In the genomic region with DNA sequence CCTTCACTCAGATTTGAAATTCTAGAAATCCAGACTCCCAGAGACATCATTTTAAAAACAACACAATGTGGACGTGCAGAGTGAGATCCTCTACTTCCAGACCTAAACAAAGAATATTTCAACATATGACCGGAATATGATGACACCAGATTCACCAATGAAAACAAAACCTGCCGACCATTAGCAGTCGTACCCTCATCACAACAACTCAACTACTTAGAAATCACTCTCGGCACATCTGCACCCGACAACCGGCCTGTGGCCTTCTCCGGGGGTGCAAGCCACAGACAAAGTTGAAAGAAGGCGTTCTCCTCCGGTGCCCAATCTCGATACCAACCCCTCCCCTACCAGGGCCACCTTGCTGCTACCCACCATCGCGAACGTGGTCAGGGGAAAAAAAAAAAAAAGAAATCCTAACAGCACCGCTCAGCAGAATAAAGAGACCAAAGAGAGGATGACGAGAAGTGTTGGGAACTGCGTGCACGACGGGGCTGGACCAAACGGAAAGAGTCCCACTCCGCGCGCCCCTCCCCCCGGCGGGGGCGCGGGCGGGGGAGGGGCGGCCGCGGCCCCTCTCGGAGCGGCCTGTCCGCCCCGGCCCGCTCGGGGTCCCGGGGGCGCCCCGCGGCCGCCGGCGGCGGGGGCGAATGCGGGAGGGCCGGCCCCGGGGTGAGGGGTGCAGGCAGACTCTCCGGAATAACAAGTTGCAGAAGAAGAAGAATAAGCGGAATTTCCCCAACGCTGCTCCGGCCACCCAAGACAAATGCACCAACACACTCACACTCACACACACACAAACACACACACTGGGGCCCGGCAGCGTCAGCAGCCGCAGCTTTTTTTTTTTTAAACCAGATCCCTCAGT, we compare ENCODE assay signal across 1 cellular context.
TF ChIP-seq lines count a peak whose summit lies in the region.

No MANE protein-coding gene starts in this region.

TF ChIP-seq in K562, 482 proteins besides CTCF, POLR2A, EP300 and RAD21 (continued from another document and continues in another):
- TF ChIP-seq, protein P1, sequence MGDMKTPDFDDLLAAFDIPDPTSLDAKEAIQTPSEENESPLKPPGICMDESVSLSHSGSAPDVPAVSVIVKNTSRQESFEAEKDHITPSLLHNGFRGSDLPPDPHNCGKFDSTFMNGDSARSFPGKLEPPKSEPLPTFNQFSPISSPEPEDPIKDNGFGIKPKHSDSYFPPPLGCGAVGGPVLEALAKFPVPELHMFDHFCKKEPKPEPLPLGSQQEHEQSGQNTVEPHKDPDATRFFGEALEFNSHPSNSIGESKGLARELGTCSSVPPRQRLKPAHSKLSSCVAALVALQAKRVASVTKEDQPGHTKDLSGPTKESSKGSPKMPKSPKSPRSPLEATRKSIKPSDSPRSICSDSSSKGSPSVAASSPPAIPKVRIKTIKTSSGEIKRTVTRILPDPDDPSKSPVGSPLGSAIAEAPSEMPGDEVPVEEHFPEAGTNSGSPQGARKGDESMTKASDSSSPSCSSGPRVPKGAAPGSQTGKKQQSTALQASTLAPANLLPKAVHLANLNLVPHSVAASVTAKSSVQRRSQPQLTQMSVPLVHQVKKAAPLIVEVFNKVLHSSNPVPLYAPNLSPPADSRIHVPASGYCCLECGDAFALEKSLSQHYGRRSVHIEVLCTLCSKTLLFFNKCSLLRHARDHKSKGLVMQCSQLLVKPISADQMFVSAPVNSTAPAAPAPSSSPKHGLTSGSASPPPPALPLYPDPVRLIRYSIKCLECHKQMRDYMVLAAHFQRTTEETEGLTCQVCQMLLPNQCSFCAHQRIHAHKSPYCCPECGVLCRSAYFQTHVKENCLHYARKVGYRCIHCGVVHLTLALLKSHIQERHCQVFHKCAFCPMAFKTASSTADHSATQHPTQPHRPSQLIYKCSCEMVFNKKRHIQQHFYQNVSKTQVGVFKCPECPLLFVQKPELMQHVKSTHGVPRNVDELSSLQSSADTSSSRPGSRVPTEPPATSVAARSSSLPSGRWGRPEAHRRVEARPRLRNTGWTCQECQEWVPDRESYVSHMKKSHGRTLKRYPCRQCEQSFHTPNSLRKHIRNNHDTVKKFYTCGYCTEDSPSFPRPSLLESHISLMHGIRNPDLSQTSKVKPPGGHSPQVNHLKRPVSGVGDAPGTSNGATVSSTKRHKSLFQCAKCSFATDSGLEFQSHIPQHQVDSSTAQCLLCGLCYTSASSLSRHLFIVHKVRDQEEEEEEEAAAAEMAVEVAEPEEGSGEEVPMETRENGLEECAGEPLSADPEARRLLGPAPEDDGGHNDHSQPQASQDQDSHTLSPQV (IDR thresholded peaks at IDR 0.05) = no peak
- TF ChIP-seq, protein P2, sequence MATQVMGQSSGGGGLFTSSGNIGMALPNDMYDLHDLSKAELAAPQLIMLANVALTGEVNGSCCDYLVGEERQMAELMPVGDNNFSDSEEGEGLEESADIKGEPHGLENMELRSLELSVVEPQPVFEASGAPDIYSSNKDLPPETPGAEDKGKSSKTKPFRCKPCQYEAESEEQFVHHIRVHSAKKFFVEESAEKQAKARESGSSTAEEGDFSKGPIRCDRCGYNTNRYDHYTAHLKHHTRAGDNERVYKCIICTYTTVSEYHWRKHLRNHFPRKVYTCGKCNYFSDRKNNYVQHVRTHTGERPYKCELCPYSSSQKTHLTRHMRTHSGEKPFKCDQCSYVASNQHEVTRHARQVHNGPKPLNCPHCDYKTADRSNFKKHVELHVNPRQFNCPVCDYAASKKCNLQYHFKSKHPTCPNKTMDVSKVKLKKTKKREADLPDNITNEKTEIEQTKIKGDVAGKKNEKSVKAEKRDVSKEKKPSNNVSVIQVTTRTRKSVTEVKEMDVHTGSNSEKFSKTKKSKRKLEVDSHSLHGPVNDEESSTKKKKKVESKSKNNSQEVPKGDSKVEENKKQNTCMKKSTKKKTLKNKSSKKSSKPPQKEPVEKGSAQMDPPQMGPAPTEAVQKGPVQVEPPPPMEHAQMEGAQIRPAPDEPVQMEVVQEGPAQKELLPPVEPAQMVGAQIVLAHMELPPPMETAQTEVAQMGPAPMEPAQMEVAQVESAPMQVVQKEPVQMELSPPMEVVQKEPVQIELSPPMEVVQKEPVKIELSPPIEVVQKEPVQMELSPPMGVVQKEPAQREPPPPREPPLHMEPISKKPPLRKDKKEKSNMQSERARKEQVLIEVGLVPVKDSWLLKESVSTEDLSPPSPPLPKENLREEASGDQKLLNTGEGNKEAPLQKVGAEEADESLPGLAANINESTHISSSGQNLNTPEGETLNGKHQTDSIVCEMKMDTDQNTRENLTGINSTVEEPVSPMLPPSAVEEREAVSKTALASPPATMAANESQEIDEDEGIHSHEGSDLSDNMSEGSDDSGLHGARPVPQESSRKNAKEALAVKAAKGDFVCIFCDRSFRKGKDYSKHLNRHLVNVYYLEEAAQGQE (CRISPR knock-in tag; IDR thresholded peaks at IDR 0.05; ENCODE audit: low read depth) = no peak
- TF ChIP-seq POLR2AphosphoS5 (IDR thresholded peaks at IDR 0.05; ENCODE audit: control insufficient read depth, insufficient read depth, low read depth, low read length) (no peak), ZNF707 (CRISPR knock-in tag; conservative IDR thresholded peaks at IDR 0.05) (no peak), HSF4 (CRISPR knock-in tag; IDR thresholded peaks at IDR 0.05; ENCODE audit: borderline replicate concordance) (no peak), EZH2 (IDR thresholded peaks at IDR 0.05; ENCODE audit: borderline replicate concordance, low read depth, low read length) (no peak), HNRNPK (IDR thresholded peaks at IDR 0.05; ENCODE audit: low read depth, low read length, poor library complexity, severe bottlenecking) (no peak), RHOXF2B (CRISPR knock-in tag; conservative IDR thresholded peaks at IDR 0.05) (no peak), RBM39 (optimal IDR thresholded peaks at IDR 0.05; ENCODE audit: low read depth, low read length) (no peak), NR3C1 (CRISPR knock-in tag; IDR thresholded peaks at IDR 0.05) (no peak), GTF2A2 (tag; IDR thresholded peaks at IDR 0.05) (no peak), SAP30 (IDR thresholded peaks at IDR 0.05; ENCODE audit: borderline replicate concordance, insufficient read depth, low read depth, low read length, poor library complexity, severe bottlenecking) (no peak), SRSF3 (IDR thresholded peaks at IDR 0.05; ENCODE audit: insufficient read depth, low read length) (no peak), PCBP2 (IDR thresholded peaks at IDR 0.05; ENCODE audit: low read depth, low read length, poor library complexity, severe bottlenecking) (no peak), ZNF75A (CRISPR knock-in tag; IDR thresholded peaks at IDR 0.05) (no peak), RBM22 (IDR thresholded peaks at IDR 0.05; ENCODE audit: low read depth, low read length, poor library complexity, severe bottlenecking) (no peak), FIP1L1 (IDR thresholded peaks at IDR 0.05; ENCODE audit: low read depth, low read length, poor library complexity, severe bottlenecking) (no peak), ZBTB7A (IDR thresholded peaks at IDR 0.05; ENCODE audit: borderline replicate concordance, control insufficient read depth, low read depth, low read length) (peak; percentile 98), DPF2 (IDR thresholded peaks at IDR 0.05) (0 out of 2 replicates have a peak, but pooled peaks have one; percentile 11), RUNX1 (IDR thresholded peaks at IDR 0.05; ENCODE audit: low read depth) (no peak), PPARD (CRISPR knock-in tag; IDR thresholded peaks at IDR 0.05) (no peak), ZFP30 (CRISPR knock-in tag; IDR thresholded peaks at IDR 0.05; ENCODE audit: borderline replicate concordance) (no peak), DIDO1 (tag; IDR thresholded peaks at IDR 0.05; ENCODE audit: low read depth) (no peak), DACH1 (IDR thresholded peaks at IDR 0.05; ENCODE audit: partially characterized antibody) (no peak), MCM2 (IDR thresholded peaks at IDR 0.05; ENCODE audit: low read depth) (no peak), ZNF408 (CRISPR knock-in tag; IDR thresholded peaks at IDR 0.05; ENCODE audit: low read depth) (no peak)
- TF ChIP-seq, protein P3, sequence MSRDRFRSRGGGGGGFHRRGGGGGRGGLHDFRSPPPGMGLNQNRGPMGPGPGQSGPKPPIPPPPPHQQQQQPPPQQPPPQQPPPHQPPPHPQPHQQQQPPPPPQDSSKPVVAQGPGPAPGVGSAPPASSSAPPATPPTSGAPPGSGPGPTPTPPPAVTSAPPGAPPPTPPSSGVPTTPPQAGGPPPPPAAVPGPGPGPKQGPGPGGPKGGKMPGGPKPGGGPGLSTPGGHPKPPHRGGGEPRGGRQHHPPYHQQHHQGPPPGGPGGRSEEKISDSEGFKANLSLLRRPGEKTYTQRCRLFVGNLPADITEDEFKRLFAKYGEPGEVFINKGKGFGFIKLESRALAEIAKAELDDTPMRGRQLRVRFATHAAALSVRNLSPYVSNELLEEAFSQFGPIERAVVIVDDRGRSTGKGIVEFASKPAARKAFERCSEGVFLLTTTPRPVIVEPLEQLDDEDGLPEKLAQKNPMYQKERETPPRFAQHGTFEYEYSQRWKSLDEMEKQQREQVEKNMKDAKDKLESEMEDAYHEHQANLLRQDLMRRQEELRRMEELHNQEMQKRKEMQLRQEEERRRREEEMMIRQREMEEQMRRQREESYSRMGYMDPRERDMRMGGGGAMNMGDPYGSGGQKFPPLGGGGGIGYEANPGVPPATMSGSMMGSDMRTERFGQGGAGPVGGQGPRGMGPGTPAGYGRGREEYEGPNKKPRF (IDR thresholded peaks at IDR 0.05; ENCODE audit: low read depth, low read length) = no peak
- TF ChIP-seq, protein P4, sequence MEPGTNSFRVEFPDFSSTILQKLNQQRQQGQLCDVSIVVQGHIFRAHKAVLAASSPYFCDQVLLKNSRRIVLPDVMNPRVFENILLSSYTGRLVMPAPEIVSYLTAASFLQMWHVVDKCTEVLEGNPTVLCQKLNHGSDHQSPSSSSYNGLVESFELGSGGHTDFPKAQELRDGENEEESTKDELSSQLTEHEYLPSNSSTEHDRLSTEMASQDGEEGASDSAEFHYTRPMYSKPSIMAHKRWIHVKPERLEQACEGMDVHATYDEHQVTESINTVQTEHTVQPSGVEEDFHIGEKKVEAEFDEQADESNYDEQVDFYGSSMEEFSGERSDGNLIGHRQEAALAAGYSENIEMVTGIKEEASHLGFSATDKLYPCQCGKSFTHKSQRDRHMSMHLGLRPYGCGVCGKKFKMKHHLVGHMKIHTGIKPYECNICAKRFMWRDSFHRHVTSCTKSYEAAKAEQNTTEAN (CRISPR knock-in tag; IDR thresholded peaks at IDR 0.05) = no peak
- TF ChIP-seq, protein P5, sequence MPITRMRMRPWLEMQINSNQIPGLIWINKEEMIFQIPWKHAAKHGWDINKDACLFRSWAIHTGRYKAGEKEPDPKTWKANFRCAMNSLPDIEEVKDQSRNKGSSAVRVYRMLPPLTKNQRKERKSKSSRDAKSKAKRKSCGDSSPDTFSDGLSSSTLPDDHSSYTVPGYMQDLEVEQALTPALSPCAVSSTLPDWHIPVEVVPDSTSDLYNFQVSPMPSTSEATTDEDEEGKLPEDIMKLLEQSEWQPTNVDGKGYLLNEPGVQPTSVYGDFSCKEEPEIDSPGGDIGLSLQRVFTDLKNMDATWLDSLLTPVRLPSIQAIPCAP (CRISPR knock-in tag; IDR thresholded peaks at IDR 0.05; ENCODE audit: borderline replicate concordance) = no peak
